ENCODE assay signal across 10 cellular contexts in the genomic region with DNA sequence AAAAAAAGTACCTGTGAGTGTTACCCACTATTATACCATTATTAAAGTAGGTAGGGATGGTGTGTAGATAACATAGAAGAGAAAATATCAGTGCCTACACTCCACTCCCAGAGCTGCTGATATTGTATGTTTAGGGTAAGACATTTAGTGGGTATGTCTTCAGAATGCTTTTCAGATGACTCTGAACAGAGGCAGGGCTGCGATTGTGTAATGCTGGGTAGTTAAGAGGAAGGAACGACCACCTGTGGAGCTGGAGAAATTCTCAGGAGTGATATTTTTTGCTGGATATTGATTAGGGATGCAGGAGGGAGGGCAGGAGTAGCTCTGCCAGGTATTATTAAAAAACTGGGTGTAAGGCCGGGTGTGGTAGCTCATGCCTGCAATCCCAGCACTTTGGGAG. TPM values are rescaled to one million over a fixed set of nuclear protein-coding genes. Genes with fewer than 3 reads are reported as not detected.
DNase-seq lines count a peak whose midpoint lies in the region; ATAC-seq and TF ChIP-seq lines count a peak whose summit lies in the region.
"Had no signal": no experiment of that assay in that cellular context is flagged by ENCODE, and none has a peak within 500 bp of the region (broad histone marks: within the 10 kb centered on the region; RNA-seq: fewer than 3 reads in every experiment).

No MANE protein-coding gene starts in this region.

- ATAC-seq in stimulated activated naive CD8-positive, alpha-beta T cell treated with anti-CD3 and anti-CD28 coated beads, Interleukin-15, amount 100 ng/mL, for 72 hours, result no peak
- ATAC-seq in stimulated activated naive CD8-positive, alpha-beta T cell treated with anti-CD3 and anti-CD28 coated beads, Interleukin-15, Interleukin-2, amounts not matched to agents 100 U/mL and 50 U/mL, for 24 hours, result no peak
- ATAC-seq in activated T-helper 17 cell treated with anti-CD3 and anti-CD28 coated beads, Interleukin-2, amount 50 U/mL, for 72 hours (replicated peaks), result no peak

- POLR2A ChIA-PET in activated CD4-positive, alpha-beta memory T cell treated with anti-CD3 and anti-CD28 coated beads, Interleukin-2, amount 10 ng/mL, durations not matched to agents 7 days and 5 days (lab: Charles Lee), result interaction anchor here (3.8 to 4.1 kb wide), 2 partner anchors 11 to 16 kb away, joined by 15 to 42 read pairs; no protein-coding TSS in a partner anchor

- H3K4me3 ChIP-seq in fibroblast of pulmonary artery (replicated peaks; ENCODE audit: low read depth, low read length) (no peak overlapping the region), dorsolateral prefrontal cortex (no peak overlapping the region)
- H3K4me3 ChIP-seq: ascending aorta had no signal

- TF ChIP-seq CTCF in fibroblast of pulmonary artery (IDR thresholded peaks at IDR 0.05; ENCODE audit: low read length, missing control alignments), result no peak
- TF ChIP-seq CTCF in type B pancreatic cell (conservative IDR thresholded peaks at IDR 0.05), result no peak
- no peak for TF ChIP-seq CTCF in dorsolateral prefrontal cortex (IDR thresholded peaks at IDR 0.05 in 54 of 56, conservative IDR thresholded peaks at IDR 0.05 in 2 of 56; ENCODE audit: low read depth in 1 of 56, partially characterized antibody in 56 of 56)

- H3K4me1 Mint-ChIP-seq in stimulated activated naive CD8-positive, alpha-beta T cell treated with anti-CD3 and anti-CD28 coated beads, Interleukin-15, amount 100 ng/mL, for 72 hours, result peaks cover 52% of the 10 kb centered on the region
- peaks cover 24% of the 10 kb centered on the region for H3K4me1 Mint-ChIP-seq in activated T-helper 17 cell treated with anti-CD3 and anti-CD28 coated beads, Interleukin-2, amount 50 U/mL, for 72 hours
- H3K4me1 Mint-ChIP-seq in type B pancreatic cell (ENCODE audit: unreplicated experiment), result peaks cover 38% of the 10 kb centered on the region
- H3K4me1 Mint-ChIP-seq in activated CD4-positive, alpha-beta memory T cell treated with anti-CD3 and anti-CD28 coated beads, Interleukin-2, amount 10 ng/mL, durations not matched to agents 7 days and 5 days, result peaks cover 59% of the 10 kb centered on the region

- H3K27me3 Mint-ChIP-seq in stimulated activated naive CD8-positive, alpha-beta T cell treated with anti-CD3 and anti-CD28 coated beads, Interleukin-15, amount 100 ng/mL, for 72 hours, result no peaks in the 10 kb centered on the region
- H3K27me3 Mint-ChIP-seq in activated T-helper 17 cell treated with anti-CD3 and anti-CD28 coated beads, Interleukin-2, amount 50 U/mL, for 72 hours, result no peaks in the 10 kb centered on the region
- H3K27me3 Mint-ChIP-seq in type B pancreatic cell, result no peaks in the 10 kb centered on the region
- H3K27me3 Mint-ChIP-seq in activated CD4-positive, alpha-beta memory T cell treated with anti-CD3 and anti-CD28 coated beads, Interleukin-2, amount 10 ng/mL, durations not matched to agents 7 days and 5 days, result no peaks in the 10 kb centered on the region

- no peak for DNase-seq in stimulated activated naive CD8-positive, alpha-beta T cell treated with anti-CD3 and anti-CD28 coated beads, Interleukin-15, amount 100 ng/mL, for 72 hours
- no peak for DNase-seq in stimulated activated naive CD8-positive, alpha-beta T cell treated with anti-CD3 and anti-CD28 coated beads, Interleukin-15, Interleukin-2, amounts not matched to agents 100 U/mL and 50 U/mL, for 24 hours
- DNase-seq in fibroblast of pulmonary artery (ENCODE audit: low read depth) (peak; percentile 25), type B pancreatic cell (ENCODE audit: extremely low spot score, unreplicated experiment) (no peak), superior temporal gyrus (ENCODE audit: extremely low spot score) (no peak), dorsolateral prefrontal cortex (no peak)
- DNase-seq in activated CD4-positive, alpha-beta memory T cell treated with anti-CD3 and anti-CD28 coated beads, Interleukin-2, amount 10 ng/mL, durations not matched to agents 7 days and 5 days, result no peak
- DNase-seq: NCI-H1694 treated with DMSO at 0.1 percent for 48 hours had no signal

- H3K9me3 Mint-ChIP-seq in stimulated activated naive CD8-positive, alpha-beta T cell treated with anti-CD3 and anti-CD28 coated beads, Interleukin-15, amount 100 ng/mL, for 72 hours, result no peaks in the 10 kb centered on the region
- no peaks in the 10 kb centered on the region for H3K9me3 Mint-ChIP-seq in activated T-helper 17 cell treated with anti-CD3 and anti-CD28 coated beads, Interleukin-2, amount 50 U/mL, for 72 hours
- no peaks in the 10 kb centered on the region for H3K9me3 Mint-ChIP-seq in type B pancreatic cell
- H3K9me3 Mint-ChIP-seq in activated CD4-positive, alpha-beta memory T cell treated with anti-CD3 and anti-CD28 coated beads, Interleukin-2, amount 10 ng/mL, durations not matched to agents 7 days and 5 days, result no peaks in the 10 kb centered on the region

- H3K4me3 Mint-ChIP-seq in stimulated activated naive CD8-positive, alpha-beta T cell treated with anti-CD3 and anti-CD28 coated beads, Interleukin-15, amount 100 ng/mL, for 72 hours, result peak overlapping the region; percentile 17 to 51
- peak overlapping the region; percentile 39 for H3K4me3 Mint-ChIP-seq in activated T-helper 17 cell treated with anti-CD3 and anti-CD28 coated beads, Interleukin-2, amount 50 U/mL, for 72 hours
- H3K4me3 Mint-ChIP-seq in type B pancreatic cell, result peak overlapping the region; percentile 61
- no peak overlapping the region for H3K4me3 Mint-ChIP-seq in activated CD4-positive, alpha-beta memory T cell treated with anti-CD3 and anti-CD28 coated beads, Interleukin-2, amount 10 ng/mL, durations not matched to agents 7 days and 5 days

- H3K27ac ChIP-seq in dorsolateral prefrontal cortex, result no peak overlapping the region
- H3K27ac ChIP-seq: ascending aorta had no signal

- intact Hi-C loops in dorsolateral prefrontal cortex (cut with DNase I), result no loop called here

- H3K27ac Mint-ChIP-seq in stimulated activated naive CD8-positive, alpha-beta T cell treated with anti-CD3 and anti-CD28 coated beads, Interleukin-15, amount 100 ng/mL, for 72 hours, result no peak overlapping the region
- peak overlapping the region; percentile 70 for H3K27ac Mint-ChIP-seq in activated T-helper 17 cell treated with anti-CD3 and anti-CD28 coated beads, Interleukin-2, amount 50 U/mL, for 72 hours
- H3K27ac Mint-ChIP-seq in type B pancreatic cell, result peak overlapping the region; percentile 88
- H3K27ac Mint-ChIP-seq in activated CD4-positive, alpha-beta memory T cell treated with anti-CD3 and anti-CD28 coated beads, Interleukin-2, amount 10 ng/mL, durations not matched to agents 7 days and 5 days, result no peak overlapping the region

- peaks cover 60% of the 10 kb centered on the region for H3K36me3 Mint-ChIP-seq in activated T-helper 17 cell treated with anti-CD3 and anti-CD28 coated beads, Interleukin-2, amount 50 U/mL, for 72 hours (ENCODE audit: low read depth)
- H3K36me3 Mint-ChIP-seq in type B pancreatic cell, result peaks cover 23% of the 10 kb centered on the region
- H3K36me3 Mint-ChIP-seq in activated CD4-positive, alpha-beta memory T cell treated with anti-CD3 and anti-CD28 coated beads, Interleukin-2, amount 10 ng/mL, durations not matched to agents 7 days and 5 days (ENCODE audit: low read depth), result peaks cover 52% of the 10 kb centered on the region

- CTCF ChIA-PET in activated CD4-positive, alpha-beta memory T cell treated with anti-CD3 and anti-CD28 coated beads, Interleukin-2, amount 10 ng/mL, durations not matched to agents 7 days and 5 days (lab: Charles Lee), result interaction anchor here (0.7 kb wide), 1 partner anchor 169 kb away, joined by 3 read pairs; no protein-coding TSS in a partner anchor

- no peaks in the 10 kb centered on the region for H3K27me3 ChIP-seq in dorsolateral prefrontal cortex
- H3K27me3 ChIP-seq: ascending aorta had no signal

RNA-seq across cellular contexts. Expression of gene CNOT11, which starts 2.8 kb away (rescaled TPM):
- total RNA-seq in activated T-helper 17 cell treated with anti-CD3 and anti-CD28 coated beads, Interleukin-2, amount 50 U/mL, for 72 hours, result 10 to 100 TPM; 38.5 to 56.1 TPM
- total RNA-seq in type B pancreatic cell (ENCODE audit: low replicate concordance), result 64.5 and 69.6 TPM in 2 replicates
- 10 to 100 TPM; 60.3 to 65.9 TPM for total RNA-seq in activated CD4-positive, alpha-beta memory T cell treated with anti-CD3 and anti-CD28 coated beads, Interleukin-2, amount 10 ng/mL, durations not matched to agents 7 days and 5 days
- 10 to 100 TPM; 17.6 to 47.8 (median 29.3) TPM for total RNA-seq in dorsolateral prefrontal cortex

RNA-seq across cellular contexts. Expression of gene RNF149, which starts 53.0 kb away (rescaled TPM):
- total RNA-seq in activated T-helper 17 cell treated with anti-CD3 and anti-CD28 coated beads, Interleukin-2, amount 50 U/mL, for 72 hours, result 100 to 1,000 TPM in 1 of 2 donors, 10 to 100 TPM in 1; 83.5 to 108 TPM
- total RNA-seq in type B pancreatic cell (ENCODE audit: low replicate concordance) (47.0 and 57.3 TPM in 2 replicates), dorsolateral prefrontal cortex (10 to 100 TPM; 30.6 to 66.5 (median 47.5) TPM)
- total RNA-seq in activated CD4-positive, alpha-beta memory T cell treated with anti-CD3 and anti-CD28 coated beads, Interleukin-2, amount 10 ng/mL, durations not matched to agents 7 days and 5 days, result 100 to 1,000 TPM; 115 to 116 TPM

Comparison
In these comparisons a context has a peak if more than half of its experiments do, and no peak if none do; other contexts are left out.
1. H3K27ac Mint-ChIP-seq: peak in activated T-helper 17 cell treated with anti-CD3 and anti-CD28 coated beads, Interleukin-2, amount 50 U/mL, for 72 hours (single experiment) and type B pancreatic cell (single experiment); none in stimulated activated naive CD8-positive, alpha-beta T cell treated with anti-CD3 and anti-CD28 coated beads, Interleukin-15, amount 100 ng/mL, for 72 hours (0 of 2) and activated CD4-positive, alpha-beta memory T cell treated with anti-CD3 and anti-CD28 coated beads, Interleukin-2, amount 10 ng/mL, durations not matched to agents 7 days and 5 days (single experiment).